In the genomic region with DNA sequence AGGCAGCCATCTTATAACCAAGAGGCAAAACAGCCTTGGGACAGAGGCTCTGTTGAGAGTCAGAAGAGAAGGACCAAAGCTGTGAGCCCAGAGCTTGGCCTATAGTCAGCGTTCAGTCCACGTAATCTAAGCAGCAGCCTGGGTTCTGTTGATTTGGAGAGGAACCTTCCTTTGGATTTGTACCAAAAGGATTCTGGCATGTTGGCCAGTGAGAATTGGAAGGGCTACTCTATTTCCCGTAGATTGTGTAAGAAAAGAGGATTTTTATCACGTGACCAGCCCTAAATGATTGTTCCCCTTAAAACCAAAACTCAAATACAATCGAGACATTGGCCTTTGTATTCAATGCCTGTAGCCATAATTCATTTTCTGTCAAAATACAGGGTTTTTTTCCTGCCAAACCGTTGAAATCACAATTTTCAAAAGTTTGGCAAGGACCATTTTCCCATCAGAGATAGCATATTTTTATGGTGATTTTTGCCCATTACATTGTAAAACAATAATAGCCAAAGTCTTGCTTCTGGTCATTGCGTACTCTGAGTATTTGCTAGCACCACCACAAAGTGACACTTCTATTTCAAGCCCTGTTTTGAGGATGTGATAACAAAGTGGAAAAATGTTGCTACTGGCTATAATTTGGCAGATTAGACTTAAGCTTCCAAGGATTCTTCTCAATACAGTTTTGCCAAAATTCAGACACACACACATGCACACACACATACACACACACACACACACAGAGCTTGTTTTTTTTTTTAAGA, we compare ENCODE assay signal across 1 cellular context.
TF ChIP-seq lines count a peak whose summit lies in the region.

No MANE protein-coding gene starts in this region.

TF ChIP-seq in K562, 482 proteins besides CTCF, POLR2A, EP300 and RAD21 (continued from another document):
- TF ChIP-seq, protein P1, sequence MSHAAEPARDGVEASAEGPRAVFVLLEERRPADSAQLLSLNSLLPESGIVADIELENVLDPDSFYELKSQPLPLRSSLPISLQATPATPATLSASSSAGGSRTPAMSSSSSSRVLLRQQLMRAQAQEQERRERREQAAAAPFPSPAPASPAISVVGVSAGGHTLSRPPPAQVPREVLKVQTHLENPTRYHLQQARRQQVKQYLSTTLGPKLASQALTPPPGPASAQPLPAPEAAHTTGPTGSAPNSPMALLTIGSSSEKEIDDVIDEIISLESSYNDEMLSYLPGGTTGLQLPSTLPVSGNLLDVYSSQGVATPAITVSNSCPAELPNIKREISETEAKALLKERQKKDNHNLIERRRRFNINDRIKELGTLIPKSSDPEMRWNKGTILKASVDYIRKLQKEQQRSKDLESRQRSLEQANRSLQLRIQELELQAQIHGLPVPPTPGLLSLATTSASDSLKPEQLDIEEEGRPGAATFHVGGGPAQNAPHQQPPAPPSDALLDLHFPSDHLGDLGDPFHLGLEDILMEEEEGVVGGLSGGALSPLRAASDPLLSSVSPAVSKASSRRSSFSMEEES (CRISPR knock-in tag; IDR thresholded peaks at IDR 0.05) = peak; percentile 77
- TF ChIP-seq CBFA2T3 (IDR thresholded peaks at IDR 0.05) = no peak
